Comparison of ENCODE assay signal across 4 cellular contexts in genomic region chr2:132161161-132162124, GRCh38. TPM values are rescaled to one million over a fixed set of nuclear protein-coding genes. Genes with fewer than 3 reads are reported as not detected.
"Had no signal": no experiment of that assay in that cellular context is flagged by ENCODE, and none has a peak within 500 bp of the region (broad histone marks: within the 10 kb centered on the region; RNA-seq: fewer than 3 reads in every experiment).

A gene with protein sequence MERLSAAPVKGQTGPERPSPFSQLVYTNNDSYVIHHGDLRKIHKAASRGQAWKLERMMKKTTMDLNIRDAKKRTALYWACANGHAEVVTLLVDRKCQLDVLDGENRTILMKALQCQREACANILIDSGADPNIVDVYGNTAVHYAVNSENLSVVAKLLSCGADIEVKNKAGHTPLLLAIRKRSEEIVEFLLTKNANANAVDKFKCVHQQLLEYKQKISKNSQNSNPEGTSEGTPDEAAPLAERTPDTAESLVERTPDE (minus strand): TSS chr2:132161952. CDS start chr2:132161705, 247 bp downstream.

RNA-seq across cellular contexts. Expression of the gene that starts here (rescaled TPM):
- total RNA-seq: HT-29, NCI-H460, Right ventricle myocardium superior, SJSA1 had no signal
